8 cellular contexts compared by ENCODE assay signal in genomic region chr6:27838513-27839302, GRCh38.
DNase-seq lines count a peak whose midpoint lies in the region; ATAC-seq and TF ChIP-seq lines count a peak whose summit lies in the region.
"Not testable (repeated sequence)": the region's sequence is repeated elsewhere in the genome, so short reads cannot be mapped to it uniquely, and the experiment has no call there.

No MANE protein-coding gene starts in this region.

- H3K36me3 Mint-ChIP-seq in activated T-helper 17 cell treated with anti-CD3 and anti-CD28 coated beads, Interleukin-2, amount 50 U/mL, for 72 hours (ENCODE audit: low read depth) = peaks cover 14% of the 10 kb centered on the region

- H3K9me3 ChIP-seq in BE2C; HUES64 (ENCODE audit: insufficient read depth, low read depth, low read length); RWPE2 (ENCODE audit: severe bottlenecking); spleen: not testable (repeated sequence)

- ATAC-seq in GM19397 (IDR thresholded peaks at IDR 0.05; ENCODE audit: unreplicated experiment) (peak; percentile 19), RWPE2 (ENCODE audit: low read depth) (peak; percentile 2; the same call in 2 of the 3 replicates)
- ATAC-seq in activated T-helper 17 cell treated with anti-CD3 and anti-CD28 coated beads, Interleukin-2, amount 50 U/mL, for 72 hours (replicated peaks) = peak; percentile 24

- H3K27ac Mint-ChIP-seq in activated T-helper 17 cell treated with anti-CD3 and anti-CD28 coated beads, Interleukin-2, amount 50 U/mL, for 72 hours = not testable (repeated sequence)

- intact Hi-C loops in spleen (cut with DNase I; ENCODE audit: low total_unique reads) = not testable (repeated sequence)

- TF ChIP-seq POLR2A in erythroblast (IDR thresholded peaks at IDR 0.05; ENCODE audit: low read length) (peak; percentile 87), spleen (IDR thresholded peaks at IDR 0.05) (peak in 2 of 3 donors; percentile 65 to 96)

- H3K4me3 ChIP-seq in BE2C (ENCODE audit: low read depth, low read length) (peak overlapping the region; percentile 97), HUES64 (ENCODE audit: low read length) (peak overlapping the region; percentile 86), RWPE2 (ENCODE audit: severe bottlenecking) (peak overlapping the region; percentile 69), spleen (peak overlapping the region; percentile 29 to 76 (median 50))

- not testable (repeated sequence) for H3K27me3 ChIP-seq in BE2C; HUES64 (ENCODE audit: insufficient read depth, low read length); RWPE2 (ENCODE audit: insufficient read depth, poor library complexity, severe bottlenecking); spleen (replicated peaks in 1 of 7)

- not testable (repeated sequence) for H3K4me3 Mint-ChIP-seq in activated T-helper 17 cell treated with anti-CD3 and anti-CD28 coated beads, Interleukin-2, amount 50 U/mL, for 72 hours

- peak overlapping the region; percentile 99 for H3K9ac ChIP-seq in HUES64 (ENCODE audit: low read depth, low read length)

- H3K4me1 ChIP-seq in BE2C = not testable (repeated sequence)
- peaks cover 21% of the 10 kb centered on the region for H3K4me1 ChIP-seq in HUES64 (ENCODE audit: insufficient read depth, low read length)
- H3K4me1 ChIP-seq in RWPE2 (ENCODE audit: insufficient read depth, poor library complexity, severe bottlenecking) = peaks cover 20% of the 10 kb centered on the region
- peaks cover 13 to 49% (median 30%) of the 10 kb centered on the region in 6 donors for H3K4me1 ChIP-seq in spleen

- H3K36me3 ChIP-seq in BE2C; HUES64 (ENCODE audit: insufficient read depth, low read length); RWPE2 (ENCODE audit: low read depth); spleen: not testable (repeated sequence)

- under 1% methylated on average over 48 of the region's 48 CpGs for WGBS in HUES64
- 0 to 1% (median 0%) methylated on average over 40 to 48 of the region's 48 CpGs for WGBS in spleen, 5 donors

- not testable (repeated sequence) for H3K27me3 Mint-ChIP-seq in activated T-helper 17 cell treated with anti-CD3 and anti-CD28 coated beads, Interleukin-2, amount 50 U/mL, for 72 hours

- DNase-seq in BE2C (peak; percentile 64), erythroblast (lab: John Stamatoyannopoulos, UW) (peak; percentile 80 to 89), lung microvascular endothelial cell (ENCODE audit: low read depth in 2 of 2) (peak; percentile 61 to 68), spleen (peak; percentile 94)
- DNase-seq in RWPE2 (ENCODE audit: low spot score) = not testable (repeated sequence)

- TF ChIP-seq CTCF in BE2C (IDR thresholded peaks at IDR 0.05; ENCODE audit: low read depth, low read length); RWPE2 (IDR thresholded peaks at IDR 0.05; ENCODE audit: poor library complexity, severe bottlenecking): not testable (repeated sequence)
- peak in 4 of 11 experiments; percentile 1 to 54 (median 32) for TF ChIP-seq CTCF in spleen (IDR thresholded peaks at IDR 0.05 in 8 of 11, conservative IDR thresholded peaks at IDR 0.05 in 3 of 11)

- H3K27ac ChIP-seq in HUES64 (ENCODE audit: low read depth, low read length) (peak overlapping the region; percentile 96), RWPE2 (ENCODE audit: poor library complexity, severe bottlenecking) (peak overlapping the region; percentile 93), spleen (peak overlapping the region; percentile 98 to 100 (median 99))

- H3K9me3 Mint-ChIP-seq in activated T-helper 17 cell treated with anti-CD3 and anti-CD28 coated beads, Interleukin-2, amount 50 U/mL, for 72 hours = not testable (repeated sequence)

- H3K4me1 Mint-ChIP-seq in activated T-helper 17 cell treated with anti-CD3 and anti-CD28 coated beads, Interleukin-2, amount 50 U/mL, for 72 hours = peaks cover 23% of the 10 kb centered on the region
